In the genomic region with DNA sequence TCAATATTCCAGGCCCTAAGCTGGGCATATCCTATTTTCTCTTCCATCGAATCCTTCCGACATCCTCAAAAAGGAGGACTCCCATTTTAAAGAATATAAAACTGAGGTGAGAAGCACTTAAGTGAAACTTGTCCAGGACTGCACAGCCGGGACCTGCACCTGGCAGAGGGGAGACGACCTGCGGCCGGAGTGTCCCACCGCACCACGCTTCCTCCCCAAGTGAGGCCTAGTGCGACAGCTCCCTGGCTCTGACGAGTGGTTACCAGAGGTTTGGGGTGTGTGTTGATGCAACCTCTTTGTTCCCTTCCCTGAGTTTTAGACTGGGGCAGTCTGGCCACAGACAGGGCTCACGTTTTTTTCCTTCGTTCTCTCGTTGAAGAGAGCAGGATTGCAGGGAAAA, we compare ENCODE assay signal across 24 cellular contexts. TPM values are rescaled to one million over a fixed set of nuclear protein-coding genes. Genes with fewer than 3 reads are reported as not detected.
A peak's percentile ranks its signal among the peaks of the same experiment; 100 is the strongest.
DNase-seq lines count a peak whose midpoint lies in the region; ATAC-seq lines count a peak whose summit lies in the region.
"Had no signal": no experiment of that assay in that cellular context is flagged by ENCODE, and none has a peak within 500 bp of the region (broad histone marks: within the 10 kb centered on the region; RNA-seq: fewer than 3 reads in every experiment).

No MANE protein-coding gene starts in this region.

- H3K27ac ChIP-seq in right cardiac atrium (ENCODE audit: low read length): no peak overlapping the region
- no peak overlapping the region for H3K27ac ChIP-seq in aorta (ENCODE audit: low read depth in 1 of 2, low read length in 2 of 2)
- H3K27ac ChIP-seq: A549, SJCRH30 had no signal

- intact Hi-C loops in cardiac septum (cut with DNase I) (no loop called here), right cardiac atrium (cut with DNase I) (no loop called here), aorta (cut with DNase I) (no loop called here)

- no peaks in the 10 kb centered on the region for H3K36me3 ChIP-seq in aorta (ENCODE audit: control insufficient read depth in 1 of 2, insufficient read depth in 2 of 2, low read length in 1 of 2)
- H3K36me3 ChIP-seq: SJCRH30 had no signal

- H3K4me3 ChIP-seq in right cardiac atrium (ENCODE audit: low read length) (no peak overlapping the region), aorta (ENCODE audit: low read length in 2 of 2) (no peak overlapping the region)
- H3K4me3 ChIP-seq: A549, SJCRH30 had no signal

- 80% methylated on average over 13 of the region's 13 CpGs for WGBS in right cardiac atrium
- 74 to 77% methylated on average over 13 of the region's 13 CpGs for WGBS in aorta, 2 donors

- no peaks in the 10 kb centered on the region for H3K4me1 ChIP-seq in right cardiac atrium (ENCODE audit: control insufficient read depth, insufficient read depth, low read length)
- H3K4me1 ChIP-seq in aorta (ENCODE audit: control insufficient read depth in 1 of 2, insufficient read depth in 2 of 2, low read length in 2 of 2): no peaks in the 10 kb centered on the region
- H3K4me1 ChIP-seq: A549, SJCRH30 had no signal

- peak; percentile 63 for DNase-seq in cardiac septum (ENCODE audit: low spot score)
- DNase-seq in right cardiac atrium: no peak
- peak; percentile 18 for DNase-seq in left lobe of liver (ENCODE audit: low spot score)
- DNase-seq in stimulated activated CD8-positive, alpha-beta memory T cell treated with anti-CD3 and anti-CD28 coated beads, Interleukin-4, amount 100 ng/mL, for 48 hours: peak; percentile 14
- peak; percentile 26 for DNase-seq in ureter (ENCODE audit: low spot score)
- DNase-seq in DMS153 treated with DMSO at 0.1 percent for 48 hours (lab: John Stamatoyannopoulos, UW; ENCODE audit: unreplicated experiment): no peak
- DNase-seq in NCI-H1694 treated with DMSO at 0.1 percent for 48 hours (lab: John Stamatoyannopoulos, UW): no peak
- no peak for DNase-seq in aorta
- DNase-seq: C1 segment of cervical spinal cord; CD4-positive, alpha-beta memory T cell; COR-L47; H7; NCI-H1092 treated with DMSO at 0.1 percent for 48 hours; NCI-H1436; NCI-H187 treated with DMSO at 0.1 percent for 48 hours; NCI-H2171 treated with DMSO at 0.1 percent for 48 hours; NCI-H446; NCI-H524 treated with DMSO at 0.1 percent for 48 hours; NCI-H774; PC-3; SJCRH30 had no signal

- H3K27me3 ChIP-seq in right cardiac atrium (ENCODE audit: control insufficient read depth, insufficient read depth): no peaks in the 10 kb centered on the region
- no peaks in the 10 kb centered on the region for H3K27me3 ChIP-seq in aorta (ENCODE audit: control insufficient read depth in 1 of 2, insufficient read depth in 2 of 2, low read length in 1 of 2)
- H3K27me3 ChIP-seq: SJCRH30 had no signal

- H3K9me3 ChIP-seq in right cardiac atrium (ENCODE audit: control insufficient read depth, low read length) (no peaks in the 10 kb centered on the region), aorta (ENCODE audit: control insufficient read depth, low read length) (no peaks in the 10 kb centered on the region)
- H3K9me3 ChIP-seq: A549, SJCRH30 had no signal

- ATAC-seq in right cardiac atrium: no peak
- ATAC-seq in left lobe of liver: no peak
- ATAC-seq in aorta (ENCODE audit: low FRiP score): no peak
- ATAC-seq: A549, PC-3, SK-N-SH treated with all-trans-retinoic acid at 6 μM for 48 hours had no signal

RNA-seq across cellular contexts. Expression of gene ATP2B2, which starts 24.9 kb away (rescaled TPM):
- total RNA-seq in cardiac septum (0.13 TPM), right cardiac atrium (under 1 TPM; 0.14 to 0.24 (median 0.17) TPM), left lobe of liver (37.9 TPM), ureter (not detected), aorta (under 1 TPM; 0.29 to 0.30 TPM)
- polyA plus RNA-seq in right cardiac atrium (0.36 TPM), aorta (not detected)
- total RNA-seq: CD4-positive, alpha-beta memory T cell; HT-29; PC-3; SJCRH30 had no signal
- polyA plus RNA-seq: CD4-positive, alpha-beta memory T cell had no signal

Comparison
In these comparisons a context has a peak if more than half of its experiments do, and no peak if none do; other contexts are left out.
1. DNase-seq: peak in cardiac septum (single experiment), left lobe of liver (single experiment), stimulated activated CD8-positive, alpha-beta memory T cell treated with anti-CD3 and anti-CD28 coated beads, Interleukin-4, amount 100 ng/mL, for 48 hours (single experiment) and ureter (single experiment); none in right cardiac atrium (0 of 3), DMS153 treated with DMSO at 0.1 percent for 48 hours (single experiment), NCI-H1694 treated with DMSO at 0.1 percent for 48 hours (single experiment) and aorta (0 of 2).
2. RNA of gene ATP2B2, which starts 24.9 kb away (total RNA-seq): 37.9 TPM in left lobe of liver (single experiment); 0.29 to 0.30 TPM in aorta, 0.14 to 0.24 TPM in right cardiac atrium, 0.13 TPM in cardiac septum (single experiment) and not detected in ureter (single experiment); every median in the first group is over 10 times any median in the second.